In the genomic region with DNA sequence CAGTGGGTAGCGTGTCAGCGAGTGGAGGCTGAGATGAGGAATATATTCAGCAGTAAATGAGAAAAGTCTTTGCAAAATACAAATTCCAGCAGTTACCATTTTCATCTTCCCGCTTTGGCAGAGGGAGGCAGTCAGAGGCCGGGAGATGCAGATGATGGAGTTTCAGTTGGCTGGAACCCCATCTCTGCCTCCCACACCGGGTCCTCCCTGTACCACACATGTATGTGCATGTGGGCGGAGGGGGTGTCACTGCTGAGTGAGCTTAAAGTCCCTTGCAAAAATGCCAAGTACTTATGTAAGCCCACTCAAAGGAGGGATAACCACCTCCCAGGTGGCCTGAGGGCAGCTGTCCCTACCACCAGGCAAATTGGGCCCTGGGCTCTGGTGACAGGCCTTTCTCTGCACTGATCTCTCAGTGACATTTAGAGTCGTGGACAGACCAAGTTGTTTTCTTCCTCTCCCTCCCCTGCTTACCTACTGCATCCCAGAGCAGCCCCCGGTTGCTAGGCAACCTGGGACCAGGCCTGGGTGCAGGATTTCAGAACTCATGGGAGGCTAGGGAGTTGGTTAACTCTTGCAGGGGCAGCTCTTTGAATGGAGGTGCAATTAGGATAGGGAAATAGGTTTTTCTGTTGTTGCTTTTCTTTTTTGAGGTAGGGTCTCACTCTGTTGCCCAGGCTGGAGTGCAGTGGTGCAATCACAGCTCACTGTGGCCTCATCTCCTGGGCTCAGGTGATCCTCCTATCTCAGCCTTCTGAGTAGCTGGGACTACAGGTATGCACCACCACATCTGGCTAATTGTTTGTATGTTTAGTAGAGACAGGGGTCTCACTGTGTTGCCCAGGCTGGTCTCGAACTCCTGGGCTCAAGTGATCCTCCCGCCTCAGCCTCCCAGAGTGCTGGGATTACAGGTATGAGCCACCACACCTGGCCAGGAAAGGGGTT, we compare ENCODE assay signal across 19 cellular contexts. TPM values are rescaled to one million over a fixed set of nuclear protein-coding genes. Genes with fewer than 3 reads are reported as not detected.
DNase-seq lines count a peak whose midpoint lies in the region; ATAC-seq lines count a peak whose summit lies in the region.
"Had no signal": no experiment of that assay in that cellular context is flagged by ENCODE, and none has a peak within 500 bp of the region (broad histone marks: within the 10 kb centered on the region; RNA-seq: fewer than 3 reads in every experiment).

No MANE protein-coding gene starts in this region.

- H3K36me3 Mint-ChIP-seq in IgD-negative memory B cell = peaks cover 2% of the 10 kb centered on the region
- H3K36me3 Mint-ChIP-seq: CD14-positive monocyte had no signal

- H3K4me3 Mint-ChIP-seq in IgD-negative memory B cell = no peak overlapping the region
- H3K4me3 Mint-ChIP-seq: CD14-positive monocyte, HFFc6 had no signal

- peaks cover 4 to 14% (median 8%) of the 10 kb centered on the region in 3 donors for H3K4me1 Mint-ChIP-seq in IgD-negative memory B cell

- peaks cover 3 to 8% (median 5%) of the 10 kb centered on the region in 3 donors for H3K9me3 Mint-ChIP-seq in IgD-negative memory B cell
- H3K9me3 Mint-ChIP-seq: HFFc6 had no signal

- DNase-seq in NCI-H2171 treated with DMSO at 0.1 percent for 48 hours (lab: John Stamatoyannopoulos, UW) (peak; percentile 8), NCI-H2171 (lab: John Stamatoyannopoulos, UW) (no peak), cerebellum (ENCODE audit: low spot score) (peak; percentile 25), posterior cingulate gyrus (peak in 7 of 10 donors; percentile 46 to 91 (median 66)), HPDE6-E6E7 (ENCODE audit: extremely low spot score) (no peak)
- DNase-seq in central memory CD4-positive, alpha-beta T cell = no peak
- DNase-seq: COR-L47, DND-41, GOT3, HFFc6, KG1, NCI-H1092, NCI-H187 treated with DMSO at 0.1 percent for 48 hours, NCI-H82 had no signal

- peak overlapping the region in 2 of 3 donors; percentile 20 to 33 for H3K27ac Mint-ChIP-seq in IgD-negative memory B cell
- H3K27ac Mint-ChIP-seq: CD14-positive monocyte, HFFc6 had no signal

- intact Hi-C loops in posterior cingulate gyrus (cut with DNase I) = no loop called here

- peaks cover 6% of the 10 kb centered on the region for H3K27me3 Mint-ChIP-seq in IgD-negative memory B cell

- ATAC-seq in GM19351 (IDR thresholded peaks at IDR 0.05; ENCODE audit: unreplicated experiment) = no peak
- ATAC-seq: A549 had no signal

RNA-seq across cellular contexts. Expression of a gene that starts 17.1 kb away (rescaled TPM):
- 0.39 TPM for polyA plus RNA-seq in IgD-negative memory B cell
- total RNA-seq in cerebellum = 2.6 TPM
- total RNA-seq: HFFc6, MCF 10A had no signal
- polyA plus RNA-seq: A549 had no signal

RNA-seq across cellular contexts. Expression of a gene that starts 17.5 kb away (rescaled TPM):
- polyA plus RNA-seq in IgD-negative memory B cell = not detected
- not detected for total RNA-seq in cerebellum
- total RNA-seq: HFFc6, MCF 10A had no signal
- polyA plus RNA-seq: A549 had no signal

RNA-seq across cellular contexts. Expression of a gene that starts 29.7 kb away (rescaled TPM):
- not detected for polyA plus RNA-seq in IgD-negative memory B cell
- total RNA-seq in cerebellum = not detected
- total RNA-seq: HFFc6, MCF 10A had no signal
- polyA plus RNA-seq: A549, CD14-positive monocyte had no signal

RNA-seq across cellular contexts. Expression of a gene that starts 49.5 kb away (rescaled TPM):
- polyA plus RNA-seq in IgD-negative memory B cell = 10.1 TPM
- total RNA-seq in cerebellum = not detected
- total RNA-seq: HFFc6, MCF 10A had no signal
- polyA plus RNA-seq: A549 had no signal

Comparison
In these comparisons a context has a peak if more than half of its experiments do, and no peak if none do; other contexts are left out.
1. DNase-seq: peak in NCI-H2171 treated with DMSO at 0.1 percent for 48 hours (single experiment), cerebellum (single experiment) and posterior cingulate gyrus (7 of 10); none in NCI-H2171 (single experiment), HPDE6-E6E7 (single experiment) and central memory CD4-positive, alpha-beta T cell (single experiment).